9 cellular contexts compared by ENCODE assay signal in the genomic region with DNA sequence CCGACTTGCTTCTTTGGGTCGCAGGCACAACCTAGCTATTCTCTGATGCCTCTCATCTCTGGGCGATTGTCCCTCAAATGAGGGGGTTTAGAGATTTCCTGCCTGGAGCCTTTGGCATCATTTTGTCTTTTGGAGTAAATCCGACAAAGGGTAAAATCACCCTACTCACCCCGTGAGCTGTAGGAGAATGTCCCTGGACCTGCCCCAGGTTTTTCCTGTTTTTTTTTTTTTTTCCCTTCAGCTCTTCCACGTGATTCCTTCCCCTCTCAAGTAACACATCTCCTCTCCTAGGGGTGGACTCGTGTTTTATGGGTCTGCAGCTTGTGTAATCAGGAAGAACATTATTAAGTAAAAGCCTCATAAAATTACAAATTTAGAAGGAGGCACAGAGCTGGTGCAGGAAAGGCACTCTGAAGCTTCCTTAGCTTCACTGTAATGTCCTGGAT.
DNase-seq lines count a peak whose midpoint lies in the region; ATAC-seq and TF ChIP-seq lines count a peak whose summit lies in the region.
"Had no signal": no experiment of that assay in that cellular context is flagged by ENCODE, and none has a peak within 500 bp of the region (broad histone marks: within the 10 kb centered on the region; RNA-seq: fewer than 3 reads in every experiment).

No MANE protein-coding gene starts in this region.

- H3K4me3 ChIP-seq in breast epithelium (peak overlapping the region in 2 of 3 donors; percentile 77 to 90), neuronal stem cell (ENCODE audit: low read length in 2 of 2) (no peak overlapping the region)

- no peak overlapping the region for H3K18ac ChIP-seq in neuronal stem cell (ENCODE audit: low read length)

- H2BK5ac ChIP-seq in neuronal stem cell (ENCODE audit: low read length) = no peak overlapping the region

- peak overlapping the region; percentile 98 for H3K4me3 Mint-ChIP-seq in CD4-positive, alpha-beta T cell

- no peak overlapping the region for H3K4me2 ChIP-seq in neuronal stem cell (ENCODE audit: insufficient read depth, low read length, poor library complexity, severe bottlenecking)

- no peak overlapping the region for H3K27ac ChIP-seq in CD4-positive, alpha-beta T cell (ENCODE audit: low read depth, low read length)
- H3K27ac ChIP-seq in breast epithelium (peak overlapping the region; percentile 75 to 90), neuronal stem cell (replicated peaks; ENCODE audit: low read length) (no peak overlapping the region), caudate nucleus (ENCODE audit: low read depth, low read length) (no peak overlapping the region)

- no peak overlapping the region for H2AK5ac ChIP-seq in neuronal stem cell (ENCODE audit: low read depth, low read length)

- CTCF ChIA-PET in CD4-positive, alpha-beta T cell (lab: Charles Lee) = interaction anchor here (1.1 to 1.5 kb wide), 4 partner anchors 8 to 342 kb away, joined by 3 to 6 read pairs (median 4); no protein-coding TSS in a partner anchor
- CTCF ChIA-PET in HEK293T (lab: Yijun Ruan, JAX) = interaction anchor here (0.6 to 4.7 kb wide), 15 partner anchors 10 to 258 kb away, joined by 3 to 27 read pairs (median 3); no protein-coding TSS in a partner anchor

- TF ChIP-seq POLR2A in breast epithelium (IDR thresholded peaks at IDR 0.05) = no peak

- no peak overlapping the region for H3K14ac ChIP-seq in neuronal stem cell (ENCODE audit: low read length)

- peaks cover 3% of the 10 kb centered on the region for H3K27me3 Mint-ChIP-seq in CD4-positive, alpha-beta T cell

- ATAC-seq in CD4-positive, alpha-beta T cell (ENCODE audit: poor library complexity) = no peak
- ATAC-seq in GM21381 (IDR thresholded peaks at IDR 0.05; ENCODE audit: unreplicated experiment) = no peak
- ATAC-seq: esophagus mucosa had no signal

- peaks cover 29% of the 10 kb centered on the region for H3K36me3 Mint-ChIP-seq in CD4-positive, alpha-beta T cell (ENCODE audit: low read depth)

- WGBS in neuronal stem cell (ENCODE audit: extremely low coverage in 2 of 2, insufficient read length in 2 of 2, insufficient replicate concordance in 1 of 2), 2 donors = no CpG with 5 or more reads among the region's 7 CpGs

- POLR2A ChIA-PET in CD4-positive, alpha-beta T cell (lab: Charles Lee) = interaction anchor here (0.7 kb wide), 1 partner anchor 190 kb away, joined by 3 read pairs; no protein-coding TSS in a partner anchor
- POLR2A ChIA-PET in HEK293T (lab: Yijun Ruan, JAX) = interaction anchor here (0.8 to 4.2 kb wide), 8 partner anchors 10 to 364 kb away, joined by 3 to 36 read pairs (median 5); a partner anchor contains a TSS

- intact Hi-C loops in CD4-positive, alpha-beta T cell (cut with DNase I, micrococcal nuclease) = loop anchor here (2.0 to 10.0 kb wide), 8 partner anchors 25 to 1607 kb away; a partner anchor contains a TSS
- intact Hi-C loops in breast epithelium (cut with DNase I; ENCODE audit: low total_unique reads) = no loop called here

- peaks cover 7% of the 10 kb centered on the region for H3K79me1 ChIP-seq in neuronal stem cell (ENCODE audit: low read depth, low read length)

- H3K9me3 ChIP-seq in CD4-positive, alpha-beta T cell (ENCODE audit: control insufficient read depth, low read length) = no peaks in the 10 kb centered on the region
- H3K9me3 ChIP-seq in breast epithelium (no peaks in the 10 kb centered on the region), neuronal stem cell (replicated peaks in 1 of 2; ENCODE audit: control insufficient read depth in 2 of 2, insufficient read depth in 1 of 2, low read depth in 1 of 2, low read length in 2 of 2) (no peaks in the 10 kb centered on the region)

- H3K4me1 Mint-ChIP-seq in CD4-positive, alpha-beta T cell (ENCODE audit: low read depth) = peaks cover 35% of the 10 kb centered on the region

- no peak overlapping the region for H3K23ac ChIP-seq in neuronal stem cell (ENCODE audit: low read depth, low read length, poor library complexity)

- no peak overlapping the region for H2BK15ac ChIP-seq in neuronal stem cell (ENCODE audit: low read length)

- H3K27ac Mint-ChIP-seq in CD4-positive, alpha-beta T cell = no peak overlapping the region

- no peak overlapping the region for H2BK120ac ChIP-seq in neuronal stem cell (ENCODE audit: low read depth, low read length)

- DNase-seq in CD4-positive, alpha-beta T cell = no peak
- DNase-seq in HEK293T (ENCODE audit: extremely low spot score) (peak; percentile 64), breast epithelium (ENCODE audit: low spot score in 2 of 2) (no peak), neuronal stem cell (ENCODE audit: low spot score) (no peak), caudate nucleus (lab: John Stamatoyannopoulos, UW) (no peak), CD1c-positive myeloid dendritic cell (ENCODE audit: extremely low spot score) (no peak), HUDEP-2 (lab: John Stamatoyannopoulos, UW; ENCODE audit: unreplicated experiment in 76 of 76) (no peak)

- TF ChIP-seq CTCF in CD4-positive, alpha-beta T cell (IDR thresholded peaks at IDR 0.05) = no peak
- no peak for TF ChIP-seq CTCF in breast epithelium (IDR thresholded peaks at IDR 0.05)

- H2AFZ ChIP-seq in neuronal stem cell (ENCODE audit: low read length) = peak overlapping the region; percentile 98

- H4K8ac ChIP-seq in neuronal stem cell (ENCODE audit: low read depth, low read length) = no peak overlapping the region

- H3K4ac ChIP-seq in neuronal stem cell (ENCODE audit: low read length) = no peak overlapping the region

- no peaks in the 10 kb centered on the region for H3K27me3 ChIP-seq in CD4-positive, alpha-beta T cell (ENCODE audit: control insufficient read depth, insufficient read depth, low read length)
- H3K27me3 ChIP-seq in breast epithelium (no peaks in the 10 kb centered on the region), neuronal stem cell (ENCODE audit: control insufficient read depth in 3 of 3, insufficient read depth in 3 of 3, low read depth in 1 of 3, low read length in 3 of 3) (peaks cover 0 to 21% (median 0%) of the 10 kb centered on the region in 3 experiments)

- H3K4me1 ChIP-seq in breast epithelium (peaks cover 7% of the 10 kb centered on the region in 2 donors), neuronal stem cell (ENCODE audit: control insufficient read depth in 2 of 2, insufficient read depth in 1 of 2, low read depth in 1 of 2, low read length in 2 of 2) (peaks cover 6 to 11% of the 10 kb centered on the region in 2 donors)

- H3K9ac ChIP-seq in neuronal stem cell (ENCODE audit: low read depth, low read length, poor library complexity) = no peak overlapping the region

- H3K9me3 Mint-ChIP-seq in CD4-positive, alpha-beta T cell = no peaks in the 10 kb centered on the region

- H3K36me3 ChIP-seq in breast epithelium (no peaks in the 10 kb centered on the region), neuronal stem cell (replicated peaks in 1 of 2; ENCODE audit: control insufficient read depth in 2 of 2, insufficient read depth in 2 of 2, low read length in 2 of 2) (peaks cover 2 to 18% of the 10 kb centered on the region in 2 donors)

- no peak overlapping the region for H4K91ac ChIP-seq in neuronal stem cell (ENCODE audit: low read depth, low read length, poor library complexity)

- no peak overlapping the region for H2BK12ac ChIP-seq in neuronal stem cell (ENCODE audit: low read length)

TF ChIP-seq in HEK293T, 16 proteins besides CTCF, POLR2A, EP300 and RAD21:
- no peak for TF ChIP-seq L3MBTL2 (conservative IDR thresholded peaks at IDR 0.05)
- TF ChIP-seq ZNF384 (IDR thresholded peaks at IDR 0.05) = peak; percentile 96

Comparison
In these comparisons a context has a peak if more than half of its experiments do, and no peak if none do; other contexts are left out.
1. H3K27ac ChIP-seq: peak in breast epithelium (2 of 2); none in CD4-positive, alpha-beta T cell (single experiment), neuronal stem cell (single experiment) and caudate nucleus (single experiment).
2. H3K4me3 ChIP-seq: peak in breast epithelium (2 of 3); none in neuronal stem cell (0 of 2).